Comparison of ENCODE assay signal across 10 cellular contexts in genomic region chr20:62355527-62356142, GRCh38. TPM values are rescaled to one million over a fixed set of nuclear protein-coding genes. Genes with fewer than 3 reads are reported as not detected.
DNase-seq lines count a peak whose midpoint lies in the region; ATAC-seq, FAIRE-seq and TF ChIP-seq lines count a peak whose summit lies in the region.
"Had no signal": no experiment of that assay in that cellular context is flagged by ENCODE, and none has a peak within 500 bp of the region (broad histone marks: within the 10 kb centered on the region; RNA-seq: fewer than 3 reads in every experiment).

No MANE protein-coding gene starts in this region.

- ATAC-seq in Right ventricle myocardium inferior (peak; percentile 40), GM19395 (IDR thresholded peaks at IDR 0.05; ENCODE audit: unreplicated experiment) (no peak)

- intact Hi-C loops in Right ventricle myocardium inferior (cut with DNase I) = no loop called here
- intact Hi-C loops in cardiac septum (cut with DNase I) = no loop called here

- peaks cover 0 to 2% of the 10 kb centered on the region in 2 donors for H3K9me3 ChIP-seq in esophagus (ENCODE audit: control insufficient read depth in 2 of 2, insufficient read depth in 1 of 2, low read depth in 1 of 2, low read length in 1 of 2)
- no peaks in the 10 kb centered on the region for H3K9me3 ChIP-seq in muscle layer of duodenum (ENCODE audit: control insufficient read depth in 1 of 2, low read length in 2 of 2)

- H3K4me3 ChIP-seq in esophagus (ENCODE audit: low read depth in 1 of 2, low read length in 2 of 2) = no peak overlapping the region
- H3K4me3 ChIP-seq in muscle layer of duodenum (ENCODE audit: low read depth in 1 of 2, low read length in 2 of 2) = peak overlapping the region in 1 of 2 donors; percentile 48

- WGBS in esophagus, 2 donors = 26 to 27% methylated on average over 11 to 19 of the region's 19 CpGs

- H3K27me3 ChIP-seq in esophagus (ENCODE audit: control insufficient read depth in 1 of 2, insufficient read depth in 2 of 2, low read length in 2 of 2) = no peaks in the 10 kb centered on the region
- H3K27me3 ChIP-seq in muscle layer of duodenum (ENCODE audit: low read depth, low read length) = no peaks in the 10 kb centered on the region

- no peak for TF ChIP-seq POLR2A in H54 (IDR thresholded peaks at IDR 0.05; ENCODE audit: low read depth, low read length)

- peak; percentile 76 for DNase-seq in Right ventricle myocardium inferior (ENCODE audit: missing footprints)
- DNase-seq in cardiac septum (ENCODE audit: low spot score) = no peak
- no peak for DNase-seq in SKM-1 treated with dmso at 0.1 percent for 144 hours (lab: John Stamatoyannopoulos, UW; ENCODE audit: unreplicated experiment)
- no peak for DNase-seq in H54 (ENCODE audit: insufficient read length, low spot score)
- DNase-seq in effector CD4-positive, alpha-beta T cell = no peak
- DNase-seq: NCI-H2081 treated with DMSO at 0.1 percent for 48 hours had no signal

- H3K36me3 ChIP-seq in esophagus (ENCODE audit: control insufficient read depth in 2 of 2, insufficient read depth in 2 of 2, low read length in 1 of 2) (peaks cover 2 to 15% of the 10 kb centered on the region in 2 donors), muscle layer of duodenum (ENCODE audit: control insufficient read depth in 1 of 2, insufficient read depth in 2 of 2, low read length in 2 of 2) (peaks cover 0 to 14% of the 10 kb centered on the region in 2 donors)

- FAIRE-seq in H54 (lab: Jason Lieb, UNC) = no peak
- FAIRE-seq: islet of Langerhans had no signal

- H3K27ac ChIP-seq in esophagus (ENCODE audit: low read depth in 2 of 2, low read length in 1 of 2) (peak overlapping the region; percentile 75 to 86), muscle layer of duodenum (ENCODE audit: low read length) (peak overlapping the region; percentile 56)

- H3K4me1 ChIP-seq in esophagus (ENCODE audit: control insufficient read depth in 2 of 2, insufficient read depth in 2 of 2, low read length in 1 of 2) (peaks cover 28 to 76% of the 10 kb centered on the region in 2 donors), muscle layer of duodenum (ENCODE audit: control insufficient read depth in 1 of 2, insufficient read depth in 2 of 2, low read length in 2 of 2) (peaks cover 3 to 78% of the 10 kb centered on the region in 2 donors)

RNA-seq across cellular contexts. Expression of gene LAMA5, which starts 11.5 kb away (rescaled TPM):
- total RNA-seq in Right ventricle myocardium inferior = 89.3 TPM
- total RNA-seq in cardiac septum = 101 TPM
- 100 to 1,000 TPM in 1 of 2 donors, 10 to 100 TPM in 1; 79.9 to 329 TPM for polyA plus RNA-seq in esophagus

RNA-seq across cellular contexts. Expression of gene RPS21, which starts 31.3 kb away (rescaled TPM):
- total RNA-seq in Right ventricle myocardium inferior (782 TPM), cardiac septum (466 TPM)
- 1,000 to 10,000 TPM; 4,370 to 5,155 TPM for polyA plus RNA-seq in esophagus

RNA-seq across cellular contexts. Expression of gene CABLES2, which starts 51.5 kb away (rescaled TPM):
- total RNA-seq in Right ventricle myocardium inferior (18.1 TPM), cardiac septum (10.7 TPM)
- 1 to 10 TPM; 1.6 to 2.4 TPM for polyA plus RNA-seq in esophagus

RNA-seq across cellular contexts. Expression of gene ADRM1, which starts 52.8 kb away (rescaled TPM):
- 73.9 TPM for total RNA-seq in Right ventricle myocardium inferior
- 79.9 TPM for total RNA-seq in cardiac septum
- 100 to 1,000 TPM in 1 of 2 donors, 10 to 100 TPM in 1; 84.9 to 117 TPM for polyA plus RNA-seq in esophagus
